8 cellular contexts compared by ENCODE assay signal in the genomic region with DNA sequence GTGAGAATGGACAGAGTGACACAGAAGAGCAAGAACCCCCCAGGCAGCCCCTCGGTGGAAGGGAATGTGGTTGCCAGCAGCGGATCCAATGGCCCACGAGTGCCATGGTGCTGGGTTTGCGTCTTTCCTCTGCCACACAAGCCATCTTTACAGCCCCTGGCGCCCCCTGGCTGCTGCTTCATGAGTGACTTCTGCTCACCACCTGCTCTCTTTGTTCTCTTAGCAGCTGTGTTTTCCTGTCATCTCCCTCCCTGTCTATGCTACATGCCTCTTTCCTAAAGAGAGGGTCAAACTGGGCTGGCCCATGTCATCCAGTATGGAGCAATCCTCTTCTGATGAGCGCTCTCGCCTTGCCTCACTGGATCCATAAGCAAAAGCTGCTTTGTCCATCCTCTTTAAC.
A peak's percentile ranks its signal among the peaks of the same experiment; 100 is the strongest.
DNase-seq lines count a peak whose midpoint lies in the region; ATAC-seq, FAIRE-seq and TF ChIP-seq lines count a peak whose summit lies in the region.

No MANE protein-coding gene starts in this region.

- no peak overlapping the region for H3K9ac ChIP-seq in liver (ENCODE audit: low read depth in 1 of 2, low read length in 2 of 2)

- ATAC-seq in GM21825 (IDR thresholded peaks at IDR 0.05; ENCODE audit: unreplicated experiment), result no peak

- H3K27ac ChIP-seq in A673 (ENCODE audit: low read depth, low read length, poor library complexity, severe bottlenecking) (no peak overlapping the region), liver (ENCODE audit: low read depth in 1 of 2, low read length in 2 of 2) (no peak overlapping the region)

- no TSS peak for BruUV-seq in A673 (replicated peaks; lab: Mats Ljungman, UMichigan)

- H3K4me1 ChIP-seq in A673 (ENCODE audit: insufficient read depth, low read length, poor library complexity, severe bottlenecking), result no peaks in the 10 kb centered on the region
- H3K4me1 ChIP-seq in liver (ENCODE audit: control insufficient read depth in 4 of 4, insufficient read depth in 4 of 4, low read length in 3 of 4), result no peaks in the 10 kb centered on the region

- H3K36me3 ChIP-seq in A673 (ENCODE audit: insufficient read depth, low read length, poor library complexity, severe bottlenecking) (no peaks in the 10 kb centered on the region), liver (ENCODE audit: control insufficient read depth in 4 of 4, insufficient read depth in 3 of 4, low read depth in 1 of 4, low read length in 3 of 4) (no peaks in the 10 kb centered on the region)

- peak; percentile 67 for TF ChIP-seq CTCF in A673 (conservative IDR thresholded peaks at IDR 0.05; ENCODE audit: low read depth, low read length)
- peak; percentile 59 for TF ChIP-seq CTCF in GM12864 (IDR thresholded peaks at IDR 0.05; ENCODE audit: low read depth, low read length, missing control alignments)
- TF ChIP-seq CTCF in liver (IDR thresholded peaks at IDR 0.05; ENCODE audit: low read depth, low read length, missing input control), result peak; percentile 21

- H3K9me3 ChIP-seq in A673 (ENCODE audit: low read depth, low read length, poor library complexity, severe bottlenecking) (no peaks in the 10 kb centered on the region), liver (ENCODE audit: control insufficient read depth in 4 of 4, low read length in 3 of 4) (no peaks in the 10 kb centered on the region)

- H3K27me3 ChIP-seq in A673 (replicated peaks; ENCODE audit: insufficient read depth, low read depth, low read length, poor library complexity) (peaks cover 23% of the 10 kb centered on the region), liver (ENCODE audit: control insufficient read depth in 4 of 4, insufficient read depth in 4 of 4, low read length in 3 of 4) (peaks cover 0 to 6% (median 1%) of the 10 kb centered on the region in 4 donors)

- intact Hi-C loops in A673 (cut with micrococcal nuclease; ENCODE audit: unreplicated experiment), result loop anchor here (5.0 kb wide), 1 partner anchor 1075 kb away; no protein-coding TSS in a partner anchor

- no peak overlapping the region for H3K4me3 ChIP-seq in A673 (ENCODE audit: low read depth, low read length, poor library complexity, severe bottlenecking)
- H3K4me3 ChIP-seq in GM12864 (ENCODE audit: low read depth, low read length), result no peak overlapping the region
- no peak overlapping the region for H3K4me3 ChIP-seq in liver (ENCODE audit: low read depth in 1 of 3, low read length in 3 of 3)

- POLR2A ChIA-PET in A673 (lab: Charles Lee; ENCODE audit: low non-redundant PET), result no interaction called here

- CTCF ChIA-PET in A673 (lab: Charles Lee), result no interaction called here

- FAIRE-seq in urothelium cell line (lab: Jason Lieb, UNC), result no peak

- TF ChIP-seq RAD21 in liver (IDR thresholded peaks at IDR 0.05), result peak in 1 of 2 donors; percentile 56

- 50% methylated on average over 7 of the region's 7 CpGs for WGBS in liver

- DNase-seq in A673 (ENCODE audit: low spot score) (peak; percentile 51), GM12864 (ENCODE audit: low read depth) (no peak), NCI-H187 treated with DMSO at 0.1 percent for 48 hours (lab: John Stamatoyannopoulos, UW) (peak; percentile 23), astrocyte of the hippocampus (ENCODE audit: low read depth, low spot score) (peak; percentile 9), urothelium cell line (ENCODE audit: low spot score) (peak; percentile 26), middle frontal gyrus (ENCODE audit: extremely low spot score, low spot score) (no peak)

TF ChIP-seq in liver, 16 proteins besides CTCF, POLR2A, EP300 and RAD21:
- no peak for TF ChIP-seq YY1 (IDR thresholded peaks at IDR 0.05)
- TF ChIP-seq FOXA1 (IDR thresholded peaks at IDR 0.05), result no peak
- TF ChIP-seq, protein P1, sequence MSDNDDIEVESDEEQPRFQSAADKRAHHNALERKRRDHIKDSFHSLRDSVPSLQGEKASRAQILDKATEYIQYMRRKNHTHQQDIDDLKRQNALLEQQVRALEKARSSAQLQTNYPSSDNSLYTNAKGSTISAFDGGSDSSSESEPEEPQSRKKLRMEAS (IDR thresholded peaks at IDR 0.05), result no peak
- no peak for TF ChIP-seq NR2F2 (IDR thresholded peaks at IDR 0.05)
- no peak for TF ChIP-seq SP1 (IDR thresholded peaks at IDR 0.05)
- no peak for TF ChIP-seq ATF3 (IDR thresholded peaks at IDR 0.05)
- TF ChIP-seq EGR1 (IDR thresholded peaks at IDR 0.05; ENCODE audit: low read depth in 2 of 2), result no peak
- no peak for TF ChIP-seq REST (IDR thresholded peaks at IDR 0.05)
- no peak for TF ChIP-seq TAF1 (conservative IDR thresholded peaks at IDR 0.05)
- TF ChIP-seq ZBTB33 (IDR thresholded peaks at IDR 0.05), result no peak
- no peak for TF ChIP-seq FOXA2 (IDR thresholded peaks at IDR 0.05)
- no peak for TF ChIP-seq GABPA (IDR thresholded peaks at IDR 0.05 in 1 of 2, conservative IDR thresholded peaks at IDR 0.05 in 1 of 2)
- no peak for TF ChIP-seq JUND (IDR thresholded peaks at IDR 0.05)
- TF ChIP-seq HNF4A (conservative IDR thresholded peaks at IDR 0.05), result no peak
- no peak for TF ChIP-seq RXRA (IDR thresholded peaks at IDR 0.05)
- no peak for TF ChIP-seq HNF4G (IDR thresholded peaks at IDR 0.05)

Comparison
In these comparisons a context has a peak if more than half of its experiments do, and no peak if none do; other contexts are left out.
1. DNase-seq: peak in A673 (single experiment), NCI-H187 treated with DMSO at 0.1 percent for 48 hours (single experiment), astrocyte of the hippocampus (single experiment) and urothelium cell line (single experiment); none in GM12864 (single experiment) and middle frontal gyrus (single experiment).
2. Peak in every context shown above with its lines, with median percentiles within 50 percentile points of each other: CTCF ChIP-seq.